ENCODE assay signal across 21 cellular contexts in the genomic region with DNA sequence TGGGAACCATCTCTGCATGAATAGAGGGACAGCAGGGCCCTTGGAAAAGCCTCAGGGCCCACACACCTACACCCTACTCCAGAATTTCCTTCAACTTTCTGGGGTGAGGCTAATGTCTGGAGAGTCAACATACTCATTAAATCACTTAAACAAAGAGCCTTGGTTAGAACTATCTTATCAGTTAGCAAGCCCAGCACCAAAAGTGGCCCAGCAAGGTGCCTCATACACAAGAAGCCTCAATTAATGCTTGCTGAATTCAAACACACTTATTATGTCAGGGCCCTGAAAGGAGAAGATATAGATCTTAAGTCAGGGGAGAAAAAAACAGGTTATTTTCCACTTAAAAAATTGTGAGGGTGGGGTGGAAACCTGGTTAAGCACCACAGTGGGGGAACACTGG.
"Had no signal": no experiment of that assay in that cellular context is flagged by ENCODE, and none has a peak within 500 bp of the region (broad histone marks: within the 10 kb centered on the region; RNA-seq: fewer than 3 reads in every experiment).

No MANE protein-coding gene starts in this region.

- H3K36me3 ChIP-seq: vagina had no signal

- H3K27ac ChIP-seq: vagina had no signal

- H3K9me3 ChIP-seq: tibial nerve, vagina had no signal

- H3K4me3 ChIP-seq: lung, tibial nerve, vagina had no signal

- H3K27ac Mint-ChIP-seq: activated naive CD8-positive, alpha-beta T cell; activated T-cell treated with anti-CD3 and anti-CD28 coated beads, Interleukin-2, amount 50 U/mL, for 72 hours; nephron had no signal

- H3K4me1 ChIP-seq: vagina had no signal

- ATAC-seq: activated T-cell treated with anti-CD3 and anti-CD28 coated beads, Interleukin-2, amount 50 U/mL, for 72 hours; T-cell had no signal

- H3K36me3 Mint-ChIP-seq: activated naive CD8-positive, alpha-beta T cell; T-cell had no signal

- H3K27me3 ChIP-seq: tibial nerve, vagina had no signal

- H3K9me3 Mint-ChIP-seq: activated T-cell treated with anti-CD3 and anti-CD28 coated beads, Interleukin-2, amount 50 U/mL, for 72 hours; nephron; T-cell had no signal

- DNase-seq: activated CD4-positive, CD25-positive, alpha-beta regulatory T cell treated with anti-CD3 and anti-CD28 coated beads, Interleukin-2, amount 50 U/mL, for 72 hours; activated gamma-delta T cell treated with Interleukin-2 at 50 U/mL for 16 hours; activated T-cell treated with anti-CD3 and anti-CD28 coated beads, Interleukin-2, amount 50 U/mL, for 72 hours; amygdala; foreskin melanocyte; glutamatergic neuron; hypothalamus; islet precursor cell; midbrain; nucleus accumbens; retina; stimulated activated CD8-positive, alpha-beta memory T cell treated with anti-CD3 and anti-CD28 coated beads, Interleukin-4, amount 100 ng/mL, for 48 hours; stimulated activated naive CD8-positive, alpha-beta T cell treated with anti-CD3 and anti-CD28 coated beads, Interleukin-15, Interleukin-2, amounts not matched to agents 100 U/mL and 50 U/mL, for 24 hours; substantia nigra; T-cell; T-helper 9 cell had no signal

- H3K27me3 Mint-ChIP-seq: activated naive CD8-positive, alpha-beta T cell; T-cell had no signal

- H3K4me3 Mint-ChIP-seq: activated naive CD8-positive, alpha-beta T cell; activated T-cell treated with anti-CD3 and anti-CD28 coated beads, Interleukin-2, amount 50 U/mL, for 72 hours; nephron; T-cell had no signal
